ENCODE assay signal across 8 cellular contexts in the genomic region with DNA sequence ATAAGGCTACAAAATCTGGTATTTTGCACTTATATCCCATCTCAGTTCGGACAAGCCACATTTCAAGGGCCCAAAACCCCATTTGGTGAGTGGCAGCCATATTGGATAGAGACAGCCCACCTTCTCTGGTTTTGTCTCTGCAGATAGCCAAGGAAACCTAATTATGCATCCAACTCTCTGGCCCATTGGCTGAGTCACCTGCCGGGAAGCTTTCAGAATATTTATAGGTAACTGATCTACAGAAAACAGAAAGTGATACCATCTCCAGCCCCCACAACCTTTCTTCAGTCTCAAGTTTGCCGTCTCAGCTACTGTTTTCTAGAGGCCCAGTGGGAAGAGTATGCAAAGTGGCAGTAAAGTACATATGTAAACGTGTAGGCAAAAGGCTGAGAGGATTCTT. TPM values are rescaled to one million over a fixed set of nuclear protein-coding genes. Genes with fewer than 3 reads are reported as not detected.
A peak's percentile ranks its signal among the peaks of the same experiment; 100 is the strongest.
DNase-seq lines count a peak whose midpoint lies in the region; ATAC-seq lines count a peak whose summit lies in the region.

No MANE protein-coding gene starts in this region.

- intact Hi-C loops in posterior vena cava (cut with DNase I): no loop called here

- peak; percentile 95 for ATAC-seq in GM19025 (IDR thresholded peaks at IDR 0.05; ENCODE audit: low read depth, unreplicated experiment)
- peak; percentile 90 for ATAC-seq in HG02884 (IDR thresholded peaks at IDR 0.05; ENCODE audit: unreplicated experiment)

- peak; percentile 21 to 75 for DNase-seq in activated CD4-positive, alpha-beta T cell treated with anti-CD3 and anti-CD28 coated beads, Interleukin-2, amount 50 U/mL, for 24 hours (ENCODE audit: low read depth in 1 of 2, low spot score in 1 of 2)
- DNase-seq in stimulated activated CD4-positive, alpha-beta T cell treated with anti-CD3 and anti-CD28 coated beads, Interleukin-4, amount 100 ng/mL, for 1 hour: peak; percentile 56
- no peak for DNase-seq in cortex of kidney (lab: John Stamatoyannopoulos, UW)
- no peak for DNase-seq in NOMO-1 treated with DMSO at 0.1 percent for 48 hours (lab: John Stamatoyannopoulos, UW; ENCODE audit: unreplicated experiment)
- DNase-seq in posterior vena cava (ENCODE audit: low spot score): no peak
- DNase-seq in T1000 (lab: John Stamatoyannopoulos, UW): no peak

RNA-seq across cellular contexts. Expression of a gene that starts 33.7 kb away (rescaled TPM):
- 10 to 100 TPM; 91.0 to 98.0 TPM for total RNA-seq in posterior vena cava

Comparison
In these comparisons a context has a peak if more than half of its experiments do, and no peak if none do; other contexts are left out.
1. DNase-seq: peak in activated CD4-positive, alpha-beta T cell treated with anti-CD3 and anti-CD28 coated beads, Interleukin-2, amount 50 U/mL, for 24 hours (2 of 2) and stimulated activated CD4-positive, alpha-beta T cell treated with anti-CD3 and anti-CD28 coated beads, Interleukin-4, amount 100 ng/mL, for 1 hour (single experiment); none in cortex of kidney (single experiment), NOMO-1 treated with DMSO at 0.1 percent for 48 hours (single experiment), posterior vena cava (single experiment) and T1000 (single experiment).